ENCODE assay signal across 8 cellular contexts in genomic region chr13:24693862-24694471, GRCh38. TPM values are rescaled to one million over a fixed set of nuclear protein-coding genes. Genes with fewer than 3 reads are reported as not detected.
DNase-seq lines count a peak whose midpoint lies in the region; ATAC-seq and TF ChIP-seq lines count a peak whose summit lies in the region.

No MANE protein-coding gene starts in this region.

- H3K4me3 ChIP-seq in astrocyte of the spinal cord (ENCODE audit: low read depth, low read length) (no peak overlapping the region), iPS-18a (ENCODE audit: low read length) (peak overlapping the region; percentile 6)

- no peak overlapping the region for H3K9ac ChIP-seq in iPS-18a (ENCODE audit: low read length)

- no peaks in the 10 kb centered on the region for H3K4me1 ChIP-seq in iPS-18a (ENCODE audit: control insufficient read depth, low read depth, low read length)

- TF ChIP-seq CTCF in CD14-positive monocyte (IDR thresholded peaks at IDR 0.05) (peak; percentile 60), astrocyte of the spinal cord (IDR thresholded peaks at IDR 0.05; ENCODE audit: low read depth, low read length) (peak; percentile 55)

- in situ Hi-C loops in astrocyte of the spinal cord (cut with HindIII; ENCODE audit: low sequenced_read_pairs) = no loop called here

- no peaks in the 10 kb centered on the region for H3K36me3 Mint-ChIP-seq in CD14-positive monocyte
- no peaks in the 10 kb centered on the region for H3K36me3 Mint-ChIP-seq in stimulated activated memory B cell treated with anti-CD40 and anti-IgM and Interleukin-4, amounts not matched to agents 10 μg/mL and 1 μg/mL and 100 μg/mL, for 72 hours

- intact Hi-C loops in CD14-positive monocyte (cut with micrococcal nuclease) = loop anchor here in 1 of 2 donors (10.0 kb wide), 1 partner anchor 281 kb away; no protein-coding TSS in a partner anchor

- H3K4me3 Mint-ChIP-seq in CD14-positive monocyte = peak overlapping the region in 1 of 2 donors; percentile 29
- no peak overlapping the region for H3K4me3 Mint-ChIP-seq in stimulated activated memory B cell treated with anti-CD40 and anti-IgM and Interleukin-4, amounts not matched to agents 10 μg/mL and 1 μg/mL and 100 μg/mL, for 72 hours

- H3K27me3 Mint-ChIP-seq in CD14-positive monocyte (ENCODE audit: low read depth in 3 of 3) = peaks cover 7 to 12% (median 11%) of the 10 kb centered on the region in 3 donors
- peaks cover 65% of the 10 kb centered on the region for H3K27me3 Mint-ChIP-seq in stimulated activated memory B cell treated with anti-CD40 and anti-IgM and Interleukin-4, amounts not matched to agents 10 μg/mL and 1 μg/mL and 100 μg/mL, for 72 hours

- ATAC-seq in GM18909 (IDR thresholded peaks at IDR 0.05; ENCODE audit: poor library complexity, unreplicated experiment) = peak; percentile 52
- peak; percentile 60 for ATAC-seq in stimulated activated memory B cell treated with anti-CD40 and anti-IgM and Interleukin-4, amounts not matched to agents 10 μg/mL and 1 μg/mL and 100 μg/mL, for 72 hours
- no peak for ATAC-seq in HG03520 (IDR thresholded peaks at IDR 0.05; ENCODE audit: unreplicated experiment)

- peaks cover 6% of the 10 kb centered on the region for H3K4me1 Mint-ChIP-seq in CD14-positive monocyte
- H3K4me1 Mint-ChIP-seq in stimulated activated memory B cell treated with anti-CD40 and anti-IgM and Interleukin-4, amounts not matched to agents 10 μg/mL and 1 μg/mL and 100 μg/mL, for 72 hours = peaks cover 7% of the 10 kb centered on the region

- no peaks in the 10 kb centered on the region for H3K9me3 Mint-ChIP-seq in CD14-positive monocyte
- H3K9me3 Mint-ChIP-seq in stimulated activated memory B cell treated with anti-CD40 and anti-IgM and Interleukin-4, amounts not matched to agents 10 μg/mL and 1 μg/mL and 100 μg/mL, for 72 hours = no peaks in the 10 kb centered on the region

- DNase-seq in CD14-positive monocyte (ENCODE audit: low spot score) (no peak), LoVo (ENCODE audit: low spot score) (peak; percentile 58), RKO (ENCODE audit: low spot score) (peak; percentile 65), astrocyte of the spinal cord (ENCODE audit: low read depth, low spot score) (peak; percentile 30)

- H3K27ac ChIP-seq in iPS-18a (ENCODE audit: low read length) = no peak overlapping the region

- H3K27me3 ChIP-seq in iPS-18a (ENCODE audit: control insufficient read depth, insufficient read depth, low read length) = peaks cover 12% of the 10 kb centered on the region

- no peaks in the 10 kb centered on the region for H3K36me3 ChIP-seq in iPS-18a (ENCODE audit: control insufficient read depth, low read depth, low read length)

- H3K9me3 ChIP-seq in iPS-18a (ENCODE audit: control insufficient read depth, low read depth, low read length) = no peaks in the 10 kb centered on the region

- no peak overlapping the region for H3K27ac Mint-ChIP-seq in CD14-positive monocyte
- H3K27ac Mint-ChIP-seq in stimulated activated memory B cell treated with anti-CD40 and anti-IgM and Interleukin-4, amounts not matched to agents 10 μg/mL and 1 μg/mL and 100 μg/mL, for 72 hours = no peak overlapping the region

RNA-seq across cellular contexts. Expression of gene ATP12A, which starts 13.8 kb away (rescaled TPM):
- not detected for polyA plus RNA-seq in CD14-positive monocyte
